ENCODE assay signal across 1 cellular context in genomic region chr12:45991289-45992249, GRCh38.
TF ChIP-seq lines count a peak whose summit lies in the region.

No MANE protein-coding gene starts in this region.

TF ChIP-seq in K562, 482 proteins besides CTCF, POLR2A, EP300 and RAD21 (continued from another document):
- TF ChIP-seq, protein P1, sequence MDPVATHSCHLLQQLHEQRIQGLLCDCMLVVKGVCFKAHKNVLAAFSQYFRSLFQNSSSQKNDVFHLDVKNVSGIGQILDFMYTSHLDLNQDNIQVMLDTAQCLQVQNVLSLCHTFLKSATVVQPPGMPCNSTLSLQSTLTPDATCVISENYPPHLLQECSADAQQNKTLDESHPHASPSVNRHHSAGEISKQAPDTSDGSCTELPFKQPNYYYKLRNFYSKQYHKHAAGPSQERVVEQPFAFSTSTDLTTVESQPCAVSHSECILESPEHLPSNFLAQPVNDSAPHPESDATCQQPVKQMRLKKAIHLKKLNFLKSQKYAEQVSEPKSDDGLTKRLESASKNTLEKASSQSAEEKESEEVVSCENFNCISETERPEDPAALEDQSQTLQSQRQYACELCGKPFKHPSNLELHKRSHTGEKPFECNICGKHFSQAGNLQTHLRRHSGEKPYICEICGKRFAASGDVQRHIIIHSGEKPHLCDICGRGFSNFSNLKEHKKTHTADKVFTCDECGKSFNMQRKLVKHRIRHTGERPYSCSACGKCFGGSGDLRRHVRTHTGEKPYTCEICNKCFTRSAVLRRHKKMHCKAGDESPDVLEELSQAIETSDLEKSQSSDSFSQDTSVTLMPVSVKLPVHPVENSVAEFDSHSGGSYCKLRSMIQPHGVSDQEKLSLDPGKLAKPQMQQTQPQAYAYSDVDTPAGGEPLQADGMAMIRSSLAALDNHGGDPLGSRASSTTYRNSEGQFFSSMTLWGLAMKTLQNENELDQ (CRISPR knock-in tag; IDR thresholded peaks at IDR 0.05; ENCODE audit: borderline replicate concordance) = no peak
- TF ChIP-seq EP400 (IDR thresholded peaks at IDR 0.05) = peak; percentile 82; the same call in 1 of the 2 replicates
- peak; percentile 84 for TF ChIP-seq ZNF121 (CRISPR knock-in tag; conservative IDR thresholded peaks at IDR 0.05)
- peak; percentile 48; the same call in 1 of the 2 replicates for TF ChIP-seq ADNP (tag; IDR thresholded peaks at IDR 0.05)
- TF ChIP-seq CHCHD3 (CRISPR knock-in tag; IDR thresholded peaks at IDR 0.05) = no peak
- TF ChIP-seq ESRRA (IDR thresholded peaks at IDR 0.05; ENCODE audit: borderline replicate concordance, low read depth) = peak; percentile 91
- TF ChIP-seq ETV1 (tag; conservative IDR thresholded peaks at IDR 0.05; ENCODE audit: low read depth) = peak; percentile 75
- TF ChIP-seq KDM4B (IDR thresholded peaks at IDR 0.05; ENCODE audit: borderline replicate concordance in 2 of 2, low read depth in 1 of 2) = peak in 1 of 2 experiments; percentile 30; a peak in 1 of 4 replicates
- no peak for TF ChIP-seq TSHZ1 (CRISPR knock-in tag; IDR thresholded peaks at IDR 0.05)
- peak; percentile 82 for TF ChIP-seq SAFB (IDR thresholded peaks at IDR 0.05; ENCODE audit: borderline replicate concordance, low read depth, low read length)
- TF ChIP-seq JUND (IDR thresholded peaks at IDR 0.05; ENCODE audit: borderline replicate concordance, low read depth, low read length) = peak; percentile 11; the same call in 1 of the 2 replicates
- TF ChIP-seq JUND (tag; IDR thresholded peaks at IDR 0.05; ENCODE audit: borderline replicate concordance, low read depth, low read length) = peak; percentile 10; the same call in 1 of the 3 replicates
- TF ChIP-seq, protein P2, sequence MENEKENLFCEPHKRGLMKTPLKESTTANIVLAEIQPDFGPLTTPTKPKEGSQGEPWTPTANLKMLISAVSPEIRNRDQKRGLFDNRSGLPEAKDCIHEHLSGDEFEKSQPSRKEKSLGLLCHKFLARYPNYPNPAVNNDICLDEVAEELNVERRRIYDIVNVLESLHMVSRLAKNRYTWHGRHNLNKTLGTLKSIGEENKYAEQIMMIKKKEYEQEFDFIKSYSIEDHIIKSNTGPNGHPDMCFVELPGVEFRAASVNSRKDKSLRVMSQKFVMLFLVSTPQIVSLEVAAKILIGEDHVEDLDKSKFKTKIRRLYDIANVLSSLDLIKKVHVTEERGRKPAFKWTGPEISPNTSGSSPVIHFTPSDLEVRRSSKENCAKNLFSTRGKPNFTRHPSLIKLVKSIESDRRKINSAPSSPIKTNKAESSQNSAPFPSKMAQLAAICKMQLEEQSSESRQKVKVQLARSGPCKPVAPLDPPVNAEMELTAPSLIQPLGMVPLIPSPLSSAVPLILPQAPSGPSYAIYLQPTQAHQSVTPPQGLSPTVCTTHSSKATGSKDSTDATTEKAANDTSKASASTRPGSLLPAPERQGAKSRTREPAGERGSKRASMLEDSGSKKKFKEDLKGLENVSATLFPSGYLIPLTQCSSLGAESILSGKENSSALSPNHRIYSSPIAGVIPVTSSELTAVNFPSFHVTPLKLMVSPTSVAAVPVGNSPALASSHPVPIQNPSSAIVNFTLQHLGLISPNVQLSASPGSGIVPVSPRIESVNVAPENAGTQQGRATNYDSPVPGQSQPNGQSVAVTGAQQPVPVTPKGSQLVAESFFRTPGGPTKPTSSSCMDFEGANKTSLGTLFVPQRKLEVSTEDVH (IDR thresholded peaks at IDR 0.05; ENCODE audit: low read depth, partially characterized antibody) = peak; percentile 49
- TF ChIP-seq, protein P3, sequence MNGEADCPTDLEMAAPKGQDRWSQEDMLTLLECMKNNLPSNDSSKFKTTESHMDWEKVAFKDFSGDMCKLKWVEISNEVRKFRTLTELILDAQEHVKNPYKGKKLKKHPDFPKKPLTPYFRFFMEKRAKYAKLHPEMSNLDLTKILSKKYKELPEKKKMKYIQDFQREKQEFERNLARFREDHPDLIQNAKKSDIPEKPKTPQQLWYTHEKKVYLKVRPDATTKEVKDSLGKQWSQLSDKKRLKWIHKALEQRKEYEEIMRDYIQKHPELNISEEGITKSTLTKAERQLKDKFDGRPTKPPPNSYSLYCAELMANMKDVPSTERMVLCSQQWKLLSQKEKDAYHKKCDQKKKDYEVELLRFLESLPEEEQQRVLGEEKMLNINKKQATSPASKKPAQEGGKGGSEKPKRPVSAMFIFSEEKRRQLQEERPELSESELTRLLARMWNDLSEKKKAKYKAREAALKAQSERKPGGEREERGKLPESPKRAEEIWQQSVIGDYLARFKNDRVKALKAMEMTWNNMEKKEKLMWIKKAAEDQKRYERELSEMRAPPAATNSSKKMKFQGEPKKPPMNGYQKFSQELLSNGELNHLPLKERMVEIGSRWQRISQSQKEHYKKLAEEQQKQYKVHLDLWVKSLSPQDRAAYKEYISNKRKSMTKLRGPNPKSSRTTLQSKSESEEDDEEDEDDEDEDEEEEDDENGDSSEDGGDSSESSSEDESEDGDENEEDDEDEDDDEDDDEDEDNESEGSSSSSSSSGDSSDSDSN (IDR thresholded peaks at IDR 0.05; ENCODE audit: borderline replicate concordance in 1 of 2, low read depth in 2 of 2, low read length in 2 of 2) = peak; percentile 92 to 98
- TF ChIP-seq, protein P4, sequence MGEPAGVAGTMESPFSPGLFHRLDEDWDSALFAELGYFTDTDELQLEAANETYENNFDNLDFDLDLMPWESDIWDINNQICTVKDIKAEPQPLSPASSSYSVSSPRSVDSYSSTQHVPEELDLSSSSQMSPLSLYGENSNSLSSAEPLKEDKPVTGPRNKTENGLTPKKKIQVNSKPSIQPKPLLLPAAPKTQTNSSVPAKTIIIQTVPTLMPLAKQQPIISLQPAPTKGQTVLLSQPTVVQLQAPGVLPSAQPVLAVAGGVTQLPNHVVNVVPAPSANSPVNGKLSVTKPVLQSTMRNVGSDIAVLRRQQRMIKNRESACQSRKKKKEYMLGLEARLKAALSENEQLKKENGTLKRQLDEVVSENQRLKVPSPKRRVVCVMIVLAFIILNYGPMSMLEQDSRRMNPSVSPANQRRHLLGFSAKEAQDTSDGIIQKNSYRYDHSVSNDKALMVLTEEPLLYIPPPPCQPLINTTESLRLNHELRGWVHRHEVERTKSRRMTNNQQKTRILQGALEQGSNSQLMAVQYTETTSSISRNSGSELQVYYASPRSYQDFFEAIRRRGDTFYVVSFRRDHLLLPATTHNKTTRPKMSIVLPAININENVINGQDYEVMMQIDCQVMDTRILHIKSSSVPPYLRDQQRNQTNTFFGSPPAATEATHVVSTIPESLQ (CRISPR knock-in tag; IDR thresholded peaks at IDR 0.05) = 0 out of 2 replicates have a peak, but pooled peaks have one; percentile 55
- peak; percentile 51; the same call in 1 of the 2 replicates for TF ChIP-seq ZNF134 (CRISPR knock-in tag; conservative IDR thresholded peaks at IDR 0.05)
- no peak for TF ChIP-seq ZNF766 (CRISPR knock-in tag; conservative IDR thresholded peaks at IDR 0.05)
- TF ChIP-seq FOXP1 (CRISPR knock-in tag; IDR thresholded peaks at IDR 0.05) = 0 out of 2 replicates have a peak, but pooled peaks have one; percentile 46
- no peak for TF ChIP-seq ZNF668 (CRISPR knock-in tag; IDR thresholded peaks at IDR 0.05)
- peak; percentile 92 for TF ChIP-seq BCOR (IDR thresholded peaks at IDR 0.05)
- no peak for TF ChIP-seq ELK3 (CRISPR knock-in tag; IDR thresholded peaks at IDR 0.05)
